In the genomic region with DNA sequence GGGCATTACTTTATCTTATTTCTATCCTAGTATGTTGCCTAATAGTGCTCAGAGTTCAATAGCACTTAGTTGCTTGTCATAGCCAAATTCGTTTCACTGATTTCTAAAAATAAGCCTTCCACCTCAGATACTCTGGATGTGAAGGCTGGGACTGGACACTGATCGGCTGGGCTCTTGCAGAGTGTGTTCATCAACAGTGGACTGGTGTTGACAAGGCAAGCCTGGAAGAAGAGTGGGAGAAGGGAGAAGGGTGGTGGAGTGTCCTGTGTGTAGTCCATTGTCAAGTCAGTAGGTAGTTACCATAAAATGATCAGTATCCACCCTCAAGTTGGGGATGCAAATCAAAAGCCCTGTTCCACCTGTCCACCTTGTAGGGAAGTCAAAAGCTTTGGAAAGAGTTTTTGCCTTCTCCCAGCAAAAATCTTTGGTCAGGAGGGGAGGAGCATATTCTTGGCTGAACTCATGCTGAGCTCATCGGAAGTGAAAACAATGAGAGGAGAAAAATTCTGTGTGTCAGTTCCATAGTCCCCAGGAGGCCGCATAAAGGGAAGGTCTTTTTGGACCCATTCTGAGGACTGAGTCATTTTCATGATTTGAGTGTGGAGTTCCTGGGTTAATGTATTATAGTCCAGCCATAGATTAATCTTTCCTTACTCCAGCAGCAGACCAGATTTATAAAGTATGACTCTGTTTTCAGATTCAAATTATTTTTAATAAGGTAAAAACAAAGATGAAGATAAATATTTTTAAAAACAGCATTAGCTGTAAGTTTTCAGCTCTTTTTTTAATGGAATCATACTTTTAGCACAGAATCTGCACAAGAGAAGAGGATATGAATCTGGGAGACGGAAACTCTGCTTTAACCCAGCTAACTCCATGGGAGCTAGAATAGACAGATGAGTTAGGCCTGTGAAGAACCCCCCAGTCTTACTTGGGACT, we compare ENCODE assay signal across 10 cellular contexts.
DNase-seq lines count a peak whose midpoint lies in the region; ATAC-seq and TF ChIP-seq lines count a peak whose summit lies in the region.
"Had no signal": no experiment of that assay in that cellular context is flagged by ENCODE, and none has a peak within 500 bp of the region (broad histone marks: within the 10 kb centered on the region; RNA-seq: fewer than 3 reads in every experiment).

No MANE protein-coding gene starts in this region.

- no peak for TF ChIP-seq POLR2A in heart left ventricle (IDR thresholded peaks at IDR 0.05)

- H3K27ac Mint-ChIP-seq in activated CD4-positive, alpha-beta T cell treated with anti-CD3 and anti-CD28 coated beads for 36 hours: no peak overlapping the region
- H3K27ac Mint-ChIP-seq in activated naive CD8-positive, alpha-beta T cell treated with anti-CD3 and anti-CD28 coated beads, Interleukin-2, amount 50 U/mL, for 24 hours: peak overlapping the region; percentile 17
- H3K27ac Mint-ChIP-seq: activated B cell treated with CpG ODN at 0.5 μM for 24 hours had no signal

- intact Hi-C loops in activated CD4-positive, alpha-beta T cell treated with anti-CD3 and anti-CD28 coated beads for 36 hours (cut with DNase I, micrococcal nuclease): no loop called here
- intact Hi-C loops in heart left ventricle (cut with DNase I): loop anchor here in 3 of 10 donors (2.0 kb wide), 2 partner anchors 17 to 19 kb away; no protein-coding TSS in a partner anchor

- no peaks in the 10 kb centered on the region for H3K27me3 Mint-ChIP-seq in activated CD4-positive, alpha-beta T cell treated with anti-CD3 and anti-CD28 coated beads for 36 hours
- H3K27me3 Mint-ChIP-seq in activated naive CD8-positive, alpha-beta T cell treated with anti-CD3 and anti-CD28 coated beads, Interleukin-2, amount 50 U/mL, for 24 hours: no peaks in the 10 kb centered on the region
- H3K27me3 Mint-ChIP-seq: activated B cell treated with CpG ODN at 0.5 μM for 24 hours had no signal

- H3K36me3 ChIP-seq in heart left ventricle: peaks cover 0 to 41% (median 33%) of the 10 kb centered on the region in 9 donors
- peaks cover 9% of the 10 kb centered on the region for H3K36me3 ChIP-seq in rectal smooth muscle tissue (ENCODE audit: control insufficient read depth, insufficient read depth, low read length)

- CTCF ChIA-PET in activated CD4-positive, alpha-beta T cell treated with anti-CD3 and anti-CD28 coated beads for 36 hours (lab: Charles Lee): interaction anchor here (0.6 to 3.6 kb wide), 5 partner anchors 9 to 293 kb away, joined by 3 to 26 read pairs (median 3); no protein-coding TSS in a partner anchor

- H3K9ac ChIP-seq in rectal smooth muscle tissue (ENCODE audit: low read length): no peak overlapping the region

- H3K36me3 Mint-ChIP-seq in activated CD4-positive, alpha-beta T cell treated with anti-CD3 and anti-CD28 coated beads for 36 hours (ENCODE audit: low read depth): peaks cover 42% of the 10 kb centered on the region
- peaks cover 30% of the 10 kb centered on the region for H3K36me3 Mint-ChIP-seq in activated naive CD8-positive, alpha-beta T cell treated with anti-CD3 and anti-CD28 coated beads, Interleukin-2, amount 50 U/mL, for 24 hours (ENCODE audit: low read depth)

- H3K27me3 ChIP-seq in heart left ventricle (no peaks in the 10 kb centered on the region), rectal smooth muscle tissue (ENCODE audit: control insufficient read depth, insufficient read depth, low read length) (no peaks in the 10 kb centered on the region)

- no peak overlapping the region for H3K4me3 Mint-ChIP-seq in activated CD4-positive, alpha-beta T cell treated with anti-CD3 and anti-CD28 coated beads for 36 hours
- no peak overlapping the region for H3K4me3 Mint-ChIP-seq in activated naive CD8-positive, alpha-beta T cell treated with anti-CD3 and anti-CD28 coated beads, Interleukin-2, amount 50 U/mL, for 24 hours
- H3K4me3 Mint-ChIP-seq: activated B cell treated with CpG ODN at 0.5 μM for 24 hours had no signal

- ATAC-seq in activated CD4-positive, alpha-beta T cell treated with anti-CD3 and anti-CD28 coated beads for 36 hours: peak; percentile 72
- peak; percentile 71 for ATAC-seq in activated naive CD8-positive, alpha-beta T cell treated with anti-CD3 and anti-CD28 coated beads, Interleukin-2, amount 50 U/mL, for 24 hours
- peak; percentile 81 to 90 (median 84) for ATAC-seq in heart left ventricle
- ATAC-seq in HG02938 (IDR thresholded peaks at IDR 0.05; ENCODE audit: unreplicated experiment): no peak
- no peak for ATAC-seq in HG02763 (IDR thresholded peaks at IDR 0.05; ENCODE audit: unreplicated experiment)

- H3K4me3 ChIP-seq in heart left ventricle (peak overlapping the region in 1 of 12 donors; percentile 14), rectal smooth muscle tissue (ENCODE audit: low read length) (no peak overlapping the region)

- H3K9me3 Mint-ChIP-seq in activated CD4-positive, alpha-beta T cell treated with anti-CD3 and anti-CD28 coated beads for 36 hours (ENCODE audit: low read depth): no peaks in the 10 kb centered on the region
- H3K9me3 Mint-ChIP-seq in activated naive CD8-positive, alpha-beta T cell treated with anti-CD3 and anti-CD28 coated beads, Interleukin-2, amount 50 U/mL, for 24 hours: no peaks in the 10 kb centered on the region
- H3K9me3 Mint-ChIP-seq: activated B cell treated with CpG ODN at 0.5 μM for 24 hours had no signal

- no peaks in the 10 kb centered on the region for H3K9me3 ChIP-seq in heart left ventricle

- peaks cover 61% of the 10 kb centered on the region for H3K4me1 Mint-ChIP-seq in activated CD4-positive, alpha-beta T cell treated with anti-CD3 and anti-CD28 coated beads for 36 hours
- H3K4me1 Mint-ChIP-seq in activated naive CD8-positive, alpha-beta T cell treated with anti-CD3 and anti-CD28 coated beads, Interleukin-2, amount 50 U/mL, for 24 hours: peaks cover 56% of the 10 kb centered on the region

- WGBS in heart left ventricle, 4 donors: 16 to 32% (median 20%) methylated on average over 5 of the region's 5 CpGs

- DNase-seq in activated CD4-positive, alpha-beta T cell treated with anti-CD3 and anti-CD28 coated beads for 36 hours: no peak
- DNase-seq in activated CD4-positive, alpha-beta T cell treated with anti-CD3 and anti-CD28 coated beads, Interleukin-2, amount 50 U/mL, for 4 hours: no peak
- DNase-seq in activated naive CD8-positive, alpha-beta T cell treated with anti-CD3 and anti-CD28 coated beads, Interleukin-2, amount 50 U/mL, for 24 hours: no peak
- peak in 4 of 5 donors; percentile 45 to 68 (median 58) for DNase-seq in heart left ventricle
- no peak for DNase-seq in ecto neural progenitor cell (ENCODE audit: low spot score)
- DNase-seq: activated B cell treated with CpG ODN at 0.5 μM for 24 hours had no signal

- POLR2A ChIA-PET in activated CD4-positive, alpha-beta T cell treated with anti-CD3 and anti-CD28 coated beads for 36 hours (lab: Charles Lee): no interaction called here

- peak overlapping the region; percentile 47 to 85 (median 74) for H3K27ac ChIP-seq in heart left ventricle
- H3K27ac ChIP-seq in rectal smooth muscle tissue (ENCODE audit: low read depth, low read length): peak overlapping the region; percentile 75
- H3K27ac ChIP-seq: C4-2B had no signal

- H3K4me1 ChIP-seq in heart left ventricle (peaks cover 7 to 75% (median 65%) of the 10 kb centered on the region in 12 donors), rectal smooth muscle tissue (ENCODE audit: control insufficient read depth, insufficient read depth, low read length) (peaks cover 40% of the 10 kb centered on the region)

- TF ChIP-seq CTCF in heart left ventricle (IDR thresholded peaks at IDR 0.05): no peak

Comparison
In these comparisons a context has a peak if more than half of its experiments do, and no peak if none do; other contexts are left out.
1. ATAC-seq: peak in activated CD4-positive, alpha-beta T cell treated with anti-CD3 and anti-CD28 coated beads for 36 hours (single experiment), activated naive CD8-positive, alpha-beta T cell treated with anti-CD3 and anti-CD28 coated beads, Interleukin-2, amount 50 U/mL, for 24 hours (single experiment) and heart left ventricle (4 of 4); none in HG02938 (single experiment) and HG02763 (single experiment).
2. DNase-seq: peak in heart left ventricle (4 of 5); none in activated CD4-positive, alpha-beta T cell treated with anti-CD3 and anti-CD28 coated beads for 36 hours (single experiment), activated CD4-positive, alpha-beta T cell treated with anti-CD3 and anti-CD28 coated beads, Interleukin-2, amount 50 U/mL, for 4 hours (0 of 2), activated naive CD8-positive, alpha-beta T cell treated with anti-CD3 and anti-CD28 coated beads, Interleukin-2, amount 50 U/mL, for 24 hours (single experiment) and ecto neural progenitor cell (single experiment).